ENCODE assay signal across 22 cellular contexts in genomic region chr2:181848356-181848876, GRCh38. TPM values are rescaled to one million over a fixed set of nuclear protein-coding genes. Genes with fewer than 3 reads are reported as not detected.
DNase-seq lines count a peak whose midpoint lies in the region; ATAC-seq and TF ChIP-seq lines count a peak whose summit lies in the region.
"Had no signal": no experiment of that assay in that cellular context is flagged by ENCODE, and none has a peak within 500 bp of the region (broad histone marks: within the 10 kb centered on the region; RNA-seq: fewer than 3 reads in every experiment).

No MANE protein-coding gene starts in this region.

- 89 to 100% methylated on average over 1 to 3 of the region's 3 CpGs for WGBS in endodermal cell (ENCODE audit: insufficient coverage in 1 of 2, insufficient read length in 1 of 2), 2 experiments

- no peaks in the 10 kb centered on the region for H3K9me3 Mint-ChIP-seq in endodermal cell
- H3K9me3 Mint-ChIP-seq: activated T-cell treated with anti-CD3 and anti-CD28 coated beads, Interleukin-2, amount 50 U/mL, for 4 hours; naive thymus-derived CD8-positive, alpha-beta T cell had no signal

- no peak overlapping the region for H3K9ac ChIP-seq in endodermal cell (ENCODE audit: extremely low read depth, low read length, poor library complexity, severe bottlenecking)

- H3K36me3 ChIP-seq in endodermal cell (ENCODE audit: control insufficient read depth, insufficient read depth, low read length): no peaks in the 10 kb centered on the region
- H3K36me3 ChIP-seq: MG63, SJSA1, tibial artery had no signal

- ATAC-seq in HG03520 (IDR thresholded peaks at IDR 0.05; ENCODE audit: unreplicated experiment): no peak
- ATAC-seq: activated T-cell treated with anti-CD3 and anti-CD28 coated beads, Interleukin-2, amount 50 U/mL, for 4 hours; naive thymus-derived CD8-positive, alpha-beta T cell; right cardiac atrium had no signal

- H3K4me1 Mint-ChIP-seq in endodermal cell: peaks cover 6% of the 10 kb centered on the region

- no peak overlapping the region for H3K4me3 Mint-ChIP-seq in endodermal cell
- H3K4me3 Mint-ChIP-seq: activated T-cell treated with anti-CD3 and anti-CD28 coated beads, Interleukin-2, amount 50 U/mL, for 4 hours; naive thymus-derived CD8-positive, alpha-beta T cell had no signal

- no peaks in the 10 kb centered on the region for H3K27me3 Mint-ChIP-seq in endodermal cell (ENCODE audit: insufficient read depth)

- H3K27ac Mint-ChIP-seq in endodermal cell: no peak overlapping the region
- H3K27ac Mint-ChIP-seq: naive thymus-derived CD8-positive, alpha-beta T cell had no signal

- DNase-seq in NCI-H2107 (lab: John Stamatoyannopoulos, UW) (peak; percentile 2), NCI-H2107 treated with DMSO at 0.1 percent for 48 hours (lab: John Stamatoyannopoulos, UW; ENCODE audit: unreplicated experiment) (no peak), MV-4-11 (lab: John Stamatoyannopoulos, UW) (peak; percentile 79), endodermal cell (no peak), renal cortical epithelial cell (ENCODE audit: low read depth) (peak; percentile 15), ureter (ENCODE audit: low spot score) (no peak), NCI-H1694 treated with DMSO at 0.1 percent for 48 hours (lab: John Stamatoyannopoulos, UW) (no peak)
- DNase-seq: activated CD4-positive, alpha-beta T cell treated with anti-CD3 and anti-CD28 coated beads, Interleukin-2, amount 50 U/mL, for 4 hours; activated T-cell treated with anti-CD3 and anti-CD28 coated beads, Interleukin-2, amount 50 U/mL, for 4 hours; central memory CD4-positive, alpha-beta T cell; DMS53; effector CD8-positive, alpha-beta T cell; MG63; naive thymus-derived CD8-positive, alpha-beta T cell; NK-92 treated with Interleukin-12 subunit alpha and Interleukin-12 subunit beta, amount 100 ng/mL, for 24 hours; right cardiac atrium; stimulated activated CD4-positive, alpha-beta T cell treated with anti-CD3 and anti-CD28 coated beads, Interleukin-2, amount 100 ng/mL, for 24 hours; tibial artery had no signal

- H3K36me3 Mint-ChIP-seq in endodermal cell (ENCODE audit: low read depth): no peaks in the 10 kb centered on the region
- H3K36me3 Mint-ChIP-seq: naive thymus-derived CD8-positive, alpha-beta T cell had no signal

- no peaks in the 10 kb centered on the region for H3K9me3 ChIP-seq in endodermal cell (ENCODE audit: control insufficient read depth, low read length)
- H3K9me3 ChIP-seq: MG63, SJSA1, tibial artery had no signal

- no peak for TF ChIP-seq CTCF in endodermal cell (conservative IDR thresholded peaks at IDR 0.05)

- peak overlapping the region; percentile 19 for H3K27ac ChIP-seq in endodermal cell (ENCODE audit: low read depth, low read length)
- H3K27ac ChIP-seq: 22Rv1, C4-2B, SJSA1, tibial artery had no signal

- no peaks in the 10 kb centered on the region for H3K4me1 ChIP-seq in endodermal cell (ENCODE audit: control insufficient read depth, insufficient read depth, low read length)

- H3K27me3 ChIP-seq in endodermal cell (ENCODE audit: control insufficient read depth, insufficient read depth, low read length, poor library complexity, severe bottlenecking): no peaks in the 10 kb centered on the region
- H3K27me3 ChIP-seq: MG63, SJSA1, tibial artery had no signal

- H3K4me3 ChIP-seq in endodermal cell (ENCODE audit: low read length): no peak overlapping the region
- H3K4me3 ChIP-seq: MG63, SJSA1, tibial artery had no signal

RNA-seq across cellular contexts. Expression of gene ITPRID2, which starts 43.1 kb away (rescaled TPM):
- total RNA-seq in endodermal cell (10 to 100 TPM; 28.9 to 30.4 TPM), renal cortical epithelial cell (78.0 and 106 TPM in 2 replicates), ureter (108 TPM)
- polyA plus RNA-seq in endodermal cell (2013, experiment 1 of 2): 76.9 TPM
- polyA plus RNA-seq in endodermal cell (2013, experiment 2 of 2): 106 TPM

Comparison
In these comparisons a context has a peak if more than half of its experiments do, and no peak if none do; other contexts are left out.
1. DNase-seq: peak in NCI-H2107 (single experiment), MV-4-11 (single experiment) and renal cortical epithelial cell (single experiment); none in NCI-H2107 treated with DMSO at 0.1 percent for 48 hours (single experiment), endodermal cell (single experiment), ureter (single experiment) and NCI-H1694 treated with DMSO at 0.1 percent for 48 hours (single experiment).